In genomic region chr4:71188197-71188625, GRCh38 we compare ENCODE assay signal across 8 cellular contexts.
DNase-seq lines count a peak whose midpoint lies in the region; ATAC-seq and TF ChIP-seq lines count a peak whose summit lies in the region.

No MANE protein-coding gene starts in this region.

- H3K36me3 ChIP-seq in fibroblast of lung (ENCODE audit: control insufficient read depth, insufficient read depth, low read length) (no peaks in the 10 kb centered on the region), ascending aorta (no peaks in the 10 kb centered on the region)

- peak overlapping the region; percentile 94 for H3K27ac Mint-ChIP-seq in progenitor cell of endocrine pancreas

- peak overlapping the region; percentile 97 for H3K4me2 ChIP-seq in fibroblast of lung (ENCODE audit: extremely low read depth, insufficient read depth, low read length)

- H3K27ac ChIP-seq in fibroblast of lung (ENCODE audit: insufficient read depth, low read length) (peak overlapping the region; percentile 89), ascending aorta (no peak overlapping the region)

- H3K9ac ChIP-seq in fibroblast of lung (ENCODE audit: insufficient read depth, low read length) = peak overlapping the region; percentile 81

- intact Hi-C loops in ascending aorta (cut with DNase I) = loop anchor here (5.0 to 10.0 kb wide), 5 partner anchors 193 to 524 kb away; partner anchors contain the start of genes DCK, GRSF1 and MOB1B

- peaks cover 59% of the 10 kb centered on the region for H3K79me2 ChIP-seq in fibroblast of lung (ENCODE audit: control insufficient read depth, insufficient read depth, low read length)

- no peak for TF ChIP-seq CTCF in fibroblast of lung (conservative IDR thresholded peaks at IDR 0.05 in 1 of 2, IDR thresholded peaks at IDR 0.05 in 1 of 2; ENCODE audit: low read depth in 1 of 2, low read length in 2 of 2)
- TF ChIP-seq CTCF in progenitor cell of endocrine pancreas (IDR thresholded peaks at IDR 0.05; ENCODE audit: unreplicated experiment) = peak; percentile 45
- no peak for TF ChIP-seq CTCF in GM10266 (IDR thresholded peaks at IDR 0.05; ENCODE audit: control insufficient read depth, insufficient read depth, low read depth, missing control alignments)
- TF ChIP-seq CTCF in ascending aorta (IDR thresholded peaks at IDR 0.05) = no peak

- H3K9me3 Mint-ChIP-seq in progenitor cell of endocrine pancreas (ENCODE audit: low read depth) = no peaks in the 10 kb centered on the region

- H3K4me1 Mint-ChIP-seq in progenitor cell of endocrine pancreas (ENCODE audit: low read depth) = peaks cover 42% of the 10 kb centered on the region

- peak overlapping the region; percentile 68 for H2AFZ ChIP-seq in fibroblast of lung (ENCODE audit: low read length)

- no peaks in the 10 kb centered on the region for H3K27me3 ChIP-seq in fibroblast of lung (ENCODE audit: control insufficient read depth, insufficient read depth, low read length)
- H3K27me3 ChIP-seq in ascending aorta = no peaks in the 10 kb centered on the region

- H4K20me1 ChIP-seq in fibroblast of lung (ENCODE audit: control insufficient read depth, extremely low read depth, insufficient read depth, low read length) = no peaks in the 10 kb centered on the region

- no peaks in the 10 kb centered on the region for H3K27me3 Mint-ChIP-seq in progenitor cell of endocrine pancreas

- H3K4me3 Mint-ChIP-seq in progenitor cell of endocrine pancreas (ENCODE audit: low read depth) = peak overlapping the region; percentile 88

- DNase-seq in Daoy (ENCODE audit: low read depth) = peak; percentile 5
- DNase-seq in NCI-H2171 (lab: John Stamatoyannopoulos, UW) = peak; percentile 7
- peak in 1 of 2 donors; percentile 39 for DNase-seq in fibroblast of lung (ENCODE audit: low read depth in 2 of 2)
- DNase-seq in progenitor cell of endocrine pancreas (ENCODE audit: low spot score, unreplicated experiment) = no peak
- no peak for DNase-seq in GM10266 (ENCODE audit: extremely low spot score)
- no peak for DNase-seq in ascending aorta (ENCODE audit: low spot score in 2 of 2)

- H3K36me3 Mint-ChIP-seq in progenitor cell of endocrine pancreas (ENCODE audit: insufficient read depth) = peaks cover 23% of the 10 kb centered on the region

- H3K4me1 ChIP-seq in fibroblast of lung (ENCODE audit: control insufficient read depth, extremely low read depth, insufficient read depth, low read length) (peaks cover 7% of the 10 kb centered on the region), ascending aorta (peaks cover 0 to 8% of the 10 kb centered on the region in 2 donors)

- H3K9me3 ChIP-seq in fibroblast of lung (ENCODE audit: control insufficient read depth, insufficient read depth, low read depth, low read length) (no peaks in the 10 kb centered on the region), ascending aorta (no peaks in the 10 kb centered on the region)

- H3K4me3 ChIP-seq in fibroblast of lung (replicated peaks in 1 of 4; ENCODE audit: control extremely low read depth in 1 of 4, insufficient read depth in 1 of 4, low read depth in 3 of 4, low read length in 4 of 4) = peak overlapping the region; percentile 77 to 81 (median 80)
- peak overlapping the region in 1 of 2 donors; percentile 83 for H3K4me3 ChIP-seq in ascending aorta

- no peak for ATAC-seq in HG02763 (IDR thresholded peaks at IDR 0.05; ENCODE audit: unreplicated experiment)
- no peak for ATAC-seq in HG02981 (IDR thresholded peaks at IDR 0.05; ENCODE audit: unreplicated experiment)

Comparison
In these comparisons a context has a peak if more than half of its experiments do, and no peak if none do; other contexts are left out.
1. DNase-seq: peak in Daoy (single experiment) and NCI-H2171 (single experiment); none in progenitor cell of endocrine pancreas (single experiment), GM10266 (single experiment) and ascending aorta (0 of 2).